In the genomic region with DNA sequence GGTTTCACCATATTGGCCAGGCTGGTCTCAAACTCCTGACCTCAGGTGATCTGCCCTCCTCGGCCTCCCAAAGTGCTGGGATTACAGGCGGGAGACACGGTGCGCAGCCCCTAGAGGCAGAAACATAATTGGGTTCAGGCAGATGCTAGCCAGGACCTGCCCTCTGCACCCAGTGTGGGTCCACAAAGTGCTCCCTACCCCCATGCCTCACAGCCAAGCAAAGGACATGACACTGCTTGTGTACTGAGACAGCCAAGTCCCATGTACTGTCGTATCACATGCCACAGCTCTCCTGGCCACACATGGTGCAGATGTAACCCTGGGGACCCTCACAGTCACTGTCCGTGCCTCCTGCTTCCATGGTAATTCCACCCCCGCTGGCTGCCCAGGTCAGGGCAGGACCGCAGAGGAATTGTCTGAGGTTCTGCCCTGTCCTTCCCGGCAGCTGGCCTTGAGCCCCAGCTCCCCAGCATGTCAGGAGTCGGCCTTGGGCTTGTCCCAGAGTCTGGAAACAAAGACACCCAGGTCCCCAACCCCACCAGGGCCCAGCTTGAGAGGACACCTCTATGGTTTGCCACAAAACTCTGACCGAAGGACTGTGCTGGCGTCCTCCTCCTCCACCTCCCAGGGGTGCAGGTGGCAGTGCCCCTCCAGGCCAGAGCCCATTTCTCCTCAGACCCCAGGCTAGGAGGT, we compare ENCODE assay signal across 16 cellular contexts. TPM values are rescaled to one million over a fixed set of nuclear protein-coding genes. Genes with fewer than 3 reads are reported as not detected.
DNase-seq lines count a peak whose midpoint lies in the region; ATAC-seq and FAIRE-seq lines count a peak whose summit lies in the region.
"Had no signal": no experiment of that assay in that cellular context is flagged by ENCODE, and none has a peak within 500 bp of the region (broad histone marks: within the 10 kb centered on the region; RNA-seq: fewer than 3 reads in every experiment).

No MANE protein-coding gene starts in this region.

- no peaks in the 10 kb centered on the region for H3K4me1 ChIP-seq in Karpas-422 (ENCODE audit: low read length)

- no peaks in the 10 kb centered on the region for H3K27me3 ChIP-seq in Karpas-422 (ENCODE audit: low read length)

- no peak for ATAC-seq in HG03280 (IDR thresholded peaks at IDR 0.05; ENCODE audit: unreplicated experiment)
- ATAC-seq: GM12878 had no signal

- no peaks in the 10 kb centered on the region for H3K9me2 ChIP-seq in Karpas-422 (replicated peaks; ENCODE audit: insufficient read depth, low read length)

- no peaks in the 10 kb centered on the region for H3K36me3 ChIP-seq in Karpas-422 (ENCODE audit: insufficient read depth, low read length)

- no peaks in the 10 kb centered on the region for H3K9me3 ChIP-seq in Karpas-422 (ENCODE audit: low read length)

- DNase-seq in 8988T (peak; percentile 15), HTR-8/SVneo (ENCODE audit: insufficient read length, low spot score) (no peak), islet precursor cell (peak; percentile 54), Karpas-422 (no peak), AG20443 (ENCODE audit: low spot score) (no peak)
- DNase-seq: DMS 273 treated with DMSO at 0.1 percent for 48 hours, GDM1, KBM-7, NCI-H1436, NCI-H2029, NCI-H510A, NCI-H774, RPMI8226 had no signal

- H3K4me2 ChIP-seq in Karpas-422 (ENCODE audit: low read depth, low read length, poor library complexity, severe bottlenecking) = no peak overlapping the region

- no peak overlapping the region for H3K9ac ChIP-seq in Karpas-422 (ENCODE audit: low read length)

- H2AFZ ChIP-seq in Karpas-422 (ENCODE audit: low read length) = no peak overlapping the region

- H3K27ac ChIP-seq in Karpas-422 (ENCODE audit: low read length) = no peak overlapping the region

- FAIRE-seq in HTR-8/SVneo (lab: Jason Lieb, UNC) = peak; percentile 42
- FAIRE-seq: GM12878 had no signal

- no peaks in the 10 kb centered on the region for H3K79me2 ChIP-seq in Karpas-422 (ENCODE audit: low read length)

- H4K20me1 ChIP-seq in Karpas-422 (ENCODE audit: insufficient read depth, low read depth, low read length) = no peaks in the 10 kb centered on the region; the same call in 1 of the 2 replicates

- no peak overlapping the region for H3K4me3 ChIP-seq in Karpas-422 (ENCODE audit: low read length)
- H3K4me3 ChIP-seq: GM12878 had no signal

RNA-seq across cellular contexts. Expression of gene PRR36, which starts 7.6 kb away (rescaled TPM):
- total RNA-seq in Karpas-422 (2014; rRNA removed; shearing (Covaris generic); ENCODE audit: low replicate concordance) = not detected in 2 replicates
- total RNA-seq: GM12878, SK-MEL-5 had no signal

RNA-seq across cellular contexts. Expression of gene LRRC8E, which starts 21.8 kb away (rescaled TPM):
- total RNA-seq in Karpas-422 (2014; rRNA removed; shearing (Covaris generic); ENCODE audit: low replicate concordance) = not detected in 2 replicates
- total RNA-seq: GM12878 had no signal

RNA-seq across cellular contexts. Expression of gene EVI5L, which starts 36.5 kb away (rescaled TPM):
- total RNA-seq in Karpas-422 (2014; rRNA removed; shearing (Covaris generic); ENCODE audit: low replicate concordance) = 6.0 and 8.9 TPM in 2 replicates

RNA-seq across cellular contexts. Expression of gene MAP2K7, which starts 37.1 kb away (rescaled TPM):
- total RNA-seq in Karpas-422 (2014; rRNA removed; shearing (Covaris generic); ENCODE audit: low replicate concordance) = 10.4 and 14.4 TPM in 2 replicates

RNA-seq across cellular contexts. Expression of gene TGFBR3L, which starts 48.1 kb away (rescaled TPM):
- total RNA-seq in Karpas-422 (2014; rRNA removed; shearing (Covaris generic); ENCODE audit: low replicate concordance) = not detected in 2 replicates
- total RNA-seq: SK-MEL-5 had no signal

Comparison
In these comparisons a context has a peak if more than half of its experiments do, and no peak if none do; other contexts are left out.
1. DNase-seq: peak in 8988T (single experiment) and islet precursor cell (single experiment); none in HTR-8/SVneo (single experiment), Karpas-422 (single experiment) and AG20443 (single experiment).